In genomic region chr15:72857331-72858065, GRCh38 we compare ENCODE assay signal across 25 cellular contexts.
"Had no signal": no experiment of that assay in that cellular context is flagged by ENCODE, and none has a peak within 500 bp of the region (broad histone marks: within the 10 kb centered on the region; RNA-seq: fewer than 3 reads in every experiment).

No MANE protein-coding gene starts in this region.

- H3K4me3 Mint-ChIP-seq: activated CD8-positive, alpha-beta T cell treated with anti-CD3 and anti-CD28 coated beads for 36 hours; activated naive CD4-positive, alpha-beta T cell treated with anti-CD3 and anti-CD28 coated beads, Interleukin-2, amount 10 ng/mL, durations not matched to agents 7 days and 5 days; activated naive CD8-positive, alpha-beta T cell treated with anti-CD3 and anti-CD28 coated beads for 36 hours; activated T-helper 17 cell treated with anti-CD3 and anti-CD28 coated beads, Interleukin-2, amount 50 U/mL, for 72 hours; T-helper 1 cell treated with Interleukin-12 subunit alpha and Interleukin-12 subunit beta and Interleukin-4 antibody, amounts not matched to agents 30 μg/mL and 1 μg/mL, for 36 hours had no signal

- H3K27me3 ChIP-seq: brain microvascular endothelial cell had no signal

- H3K4me3 ChIP-seq: K562 had no signal

- H3K27ac Mint-ChIP-seq: activated CD8-positive, alpha-beta T cell treated with anti-CD3 and anti-CD28 coated beads for 36 hours; activated naive CD4-positive, alpha-beta T cell treated with anti-CD3 and anti-CD28 coated beads, Interleukin-2, amount 10 ng/mL, durations not matched to agents 7 days and 5 days; activated naive CD8-positive, alpha-beta T cell treated with anti-CD3 and anti-CD28 coated beads for 36 hours; activated T-helper 17 cell treated with anti-CD3 and anti-CD28 coated beads, Interleukin-2, amount 50 U/mL, for 72 hours; T-helper 1 cell treated with Interleukin-12 subunit alpha and Interleukin-12 subunit beta and Interleukin-4 antibody, amounts not matched to agents 30 μg/mL and 1 μg/mL, for 36 hours had no signal

- H3K9me3 Mint-ChIP-seq: activated CD8-positive, alpha-beta T cell treated with anti-CD3 and anti-CD28 coated beads for 36 hours; activated naive CD4-positive, alpha-beta T cell treated with anti-CD3 and anti-CD28 coated beads, Interleukin-2, amount 10 ng/mL, durations not matched to agents 7 days and 5 days; activated naive CD8-positive, alpha-beta T cell treated with anti-CD3 and anti-CD28 coated beads for 36 hours; T-helper 1 cell treated with Interleukin-12 subunit alpha and Interleukin-12 subunit beta and Interleukin-4 antibody, amounts not matched to agents 30 μg/mL and 1 μg/mL, for 36 hours had no signal

- H3K4me1 Mint-ChIP-seq: activated naive CD4-positive, alpha-beta T cell treated with anti-CD3 and anti-CD28 coated beads, Interleukin-2, amount 10 ng/mL, durations not matched to agents 7 days and 5 days; activated naive CD8-positive, alpha-beta T cell treated with anti-CD3 and anti-CD28 coated beads for 36 hours; activated T-helper 17 cell treated with anti-CD3 and anti-CD28 coated beads, Interleukin-2, amount 50 U/mL, for 72 hours had no signal

- ATAC-seq: activated CD4-positive, CD25-positive, alpha-beta regulatory T cell treated with anti-CD3 and anti-CD28 coated beads, Interleukin-2, amount 50 U/mL, for 24 hours; activated CD8-positive, alpha-beta T cell treated with anti-CD3 and anti-CD28 coated beads for 36 hours; activated T-helper 17 cell treated with anti-CD3 and anti-CD28 coated beads, Interleukin-2, amount 50 U/mL, for 72 hours; K562; Panc1 had no signal

- FAIRE-seq: K562 had no signal

- H3K27ac ChIP-seq: brain microvascular endothelial cell had no signal

- H3K36me3 ChIP-seq: brain microvascular endothelial cell had no signal

- DNase-seq: activated CD4-positive, alpha-beta T cell treated with anti-CD3 and anti-CD28 coated beads for 4 hours; activated CD8-positive, alpha-beta T cell treated with anti-CD3 and anti-CD28 coated beads for 36 hours; activated gamma-delta T cell; activated naive CD4-positive, alpha-beta T cell treated with anti-CD3 and anti-CD28 coated beads, Interleukin-2, amount 10 ng/mL, durations not matched to agents 7 days and 5 days; activated naive CD8-positive, alpha-beta T cell treated with anti-CD3 and anti-CD28 coated beads for 36 hours; activated T-cell treated with anti-CD3 and anti-CD28 coated beads for 4 hours; activated T-cell treated with anti-CD3 and anti-CD28 coated beads, Interleukin-2, amount 50 U/mL, for 48 hours; brain microvascular endothelial cell; caudate nucleus; Karpas-422; NCI-H1092; NCI-H1417 treated with DMSO at 0.1 percent for 48 hours; NCI-H1694; NCI-H2029; NCI-H2107; NCI-H2171 treated with DMSO at 0.1 percent for 48 hours; NCI-H226; NCI-H82; OCI-M1; SHP77 treated with DMSO at 0.1 percent for 48 hours had no signal

- H3K36me3 Mint-ChIP-seq: activated naive CD4-positive, alpha-beta T cell treated with anti-CD3 and anti-CD28 coated beads, Interleukin-2, amount 10 ng/mL, durations not matched to agents 7 days and 5 days; activated naive CD8-positive, alpha-beta T cell treated with anti-CD3 and anti-CD28 coated beads for 36 hours had no signal
